In genomic region chr20:47960277-47960676, GRCh38 we compare ENCODE assay signal across 15 cellular contexts.
DNase-seq lines count a peak whose midpoint lies in the region; ATAC-seq and TF ChIP-seq lines count a peak whose summit lies in the region.
"Had no signal": no experiment of that assay in that cellular context is flagged by ENCODE, and none has a peak within 500 bp of the region (broad histone marks: within the 10 kb centered on the region; RNA-seq: fewer than 3 reads in every experiment).

No MANE protein-coding gene starts in this region.

- no peaks in the 10 kb centered on the region for H3K9me3 Mint-ChIP-seq in neural progenitor cell
- H3K9me3 Mint-ChIP-seq: CD4-positive, alpha-beta T cell; GM23338 had no signal

- no TSS peak for BruUV-seq in HCT116 (replicated peaks; lab: Mats Ljungman, UMichigan)

- TF ChIP-seq EP300 in ovary (IDR thresholded peaks at IDR 0.05) = no peak

- RAD21 ChIA-PET in HCT116 (lab: Charles Lee; ENCODE audit: low non-redundant PET in 1 of 2, low total read pairs in 2 of 2, uncharacterized antibody in 2 of 2, unreplicated experiment in 2 of 2) = no interaction called here

- H3K4me3 ChIP-seq in BLaER1 (no peak overlapping the region), HCT116 (replicated peaks in 1 of 2; ENCODE audit: low read depth in 1 of 2, low read length in 2 of 2) (no peak overlapping the region), neural progenitor cell (no peak overlapping the region), ovary (no peak overlapping the region)
- H3K4me3 ChIP-seq: GM23338 had no signal

- peaks cover 51% of the 10 kb centered on the region for H3K4me1 Mint-ChIP-seq in neural progenitor cell
- H3K4me1 Mint-ChIP-seq: B cell had no signal

- H3K79me2 ChIP-seq in HCT116 (ENCODE audit: insufficient read depth, low read length) (no peaks in the 10 kb centered on the region), neural progenitor cell (ENCODE audit: low read depth) (no peaks in the 10 kb centered on the region)

- peak overlapping the region; percentile 27; the same call in 1 of the 2 replicates for H3K4me2 ChIP-seq in BLaER1
- peak overlapping the region; percentile 19 for H3K4me2 ChIP-seq in HCT116 (ENCODE audit: low read length)
- no peak overlapping the region for H3K4me2 ChIP-seq in neural progenitor cell
- H3K4me2 ChIP-seq: GM23338 had no signal

- no peaks in the 10 kb centered on the region for H3K27me3 ChIP-seq in BLaER1
- H3K27me3 ChIP-seq in HCT116 (ENCODE audit: insufficient read depth, low read length) = no peaks in the 10 kb centered on the region
- H3K27me3 ChIP-seq in neural progenitor cell = no peaks in the 10 kb centered on the region
- H3K27me3 ChIP-seq in ovary = no peaks in the 10 kb centered on the region

- DNase-seq in HCT116 (ENCODE audit: low read depth, low spot score) = no peak
- DNase-seq in RPMI7951 (ENCODE audit: low read depth) = peak; percentile 61
- DNase-seq in neural progenitor cell (ENCODE audit: low spot score) = no peak
- DNase-seq in ovary = no peak
- no peak for DNase-seq in SKM-1 treated with dmso at 0.1 percent for 144 hours (lab: John Stamatoyannopoulos, UW; ENCODE audit: unreplicated experiment)
- DNase-seq: Caco-2; CD4-positive, alpha-beta T cell; GDM1; HCEC 1CT; HFFc6 had no signal

- no peaks in the 10 kb centered on the region for H3K9me3 ChIP-seq in BLaER1
- no peaks in the 10 kb centered on the region for H3K9me3 ChIP-seq in HCT116 (ENCODE audit: control insufficient read depth in 1 of 2, insufficient read depth in 1 of 2, low read depth in 1 of 2, low read length in 2 of 2)
- H3K9me3 ChIP-seq in neural progenitor cell (ENCODE audit: low read depth) = no peaks in the 10 kb centered on the region
- no peaks in the 10 kb centered on the region for H3K9me3 ChIP-seq in ovary
- H3K9me3 ChIP-seq: Caco-2 had no signal

- peaks cover 42% of the 10 kb centered on the region for H3K4me1 ChIP-seq in BLaER1
- peaks cover 0 to 10% of the 10 kb centered on the region in 2 experiments; a peak in 2 of 4 replicates for H3K4me1 ChIP-seq in HCT116 (ENCODE audit: control insufficient read depth in 1 of 2, insufficient read depth in 2 of 2, low read length in 2 of 2)
- peaks cover 9% of the 10 kb centered on the region for H3K4me1 ChIP-seq in neural progenitor cell
- peaks cover 6% of the 10 kb centered on the region for H3K4me1 ChIP-seq in ovary (ENCODE audit: insufficient read depth)

- H2AFZ ChIP-seq in HCT116 (ENCODE audit: low read depth, low read length, poor library complexity, severe bottlenecking) (no peak overlapping the region), neural progenitor cell (replicated peaks) (no peak overlapping the region)
- H2AFZ ChIP-seq: GM23338 had no signal

- H3K9me2 ChIP-seq in HCT116 (ENCODE audit: insufficient read depth) = no peaks in the 10 kb centered on the region

- no peak for TF ChIP-seq POLR2A in HCT116 (IDR thresholded peaks at IDR 0.05; ENCODE audit: borderline replicate concordance, extremely low read depth, insufficient read depth, insufficient read length)
- no peak for TF ChIP-seq POLR2A in ovary (IDR thresholded peaks at IDR 0.05)

- no peaks in the 10 kb centered on the region for H3K36me3 Mint-ChIP-seq in neural progenitor cell

- WGBS in ovary, 3 donors = 76 to 87% (median 80%) methylated on average over 8 of the region's 8 CpGs

- H4K20me1 ChIP-seq in BLaER1 (no peaks in the 10 kb centered on the region), HCT116 (ENCODE audit: insufficient read depth) (no peaks in the 10 kb centered on the region), neural progenitor cell (ENCODE audit: low read depth) (no peaks in the 10 kb centered on the region)

- no peak for TF ChIP-seq RAD21 in HCT116 (IDR thresholded peaks at IDR 0.05; ENCODE audit: low read depth)

- peaks cover 13% of the 10 kb centered on the region for H3K27me3 Mint-ChIP-seq in neural progenitor cell (ENCODE audit: insufficient read depth, low read depth)
- H3K27me3 Mint-ChIP-seq: CD4-positive, alpha-beta T cell had no signal

- TF ChIP-seq CTCF in HCT116 (IDR thresholded peaks at IDR 0.05 in 2 of 3, conservative IDR thresholded peaks at IDR 0.05 in 1 of 3; ENCODE audit: borderline replicate concordance in 1 of 3, insufficient read depth in 1 of 3, low read depth in 2 of 3, low read length in 2 of 3) = no peak
- TF ChIP-seq CTCF in neural progenitor cell (IDR thresholded peaks at IDR 0.05) = no peak
- no peak for TF ChIP-seq CTCF in ovary (IDR thresholded peaks at IDR 0.05)

- ATAC-seq in HCT116 = no peak
- ATAC-seq in GM21528 (IDR thresholded peaks at IDR 0.05; ENCODE audit: low FRiP score, unreplicated experiment) = no peak
- ATAC-seq: GM23338 had no signal

- H3F3A ChIP-seq in neural progenitor cell (ENCODE audit: low read depth) = no peaks in the 10 kb centered on the region

- intact Hi-C loops in HCT116 (cut with micrococcal nuclease) = no loop called here
- intact Hi-C loops in ovary (cut with DNase I) = loop anchor here in 1 of 4 donors (10.0 kb wide), 1 partner anchor 655 kb away; no protein-coding TSS in a partner anchor

- peak overlapping the region; percentile 28 for H3K4me3 Mint-ChIP-seq in neural progenitor cell
- H3K4me3 Mint-ChIP-seq: B cell; CD4-positive, alpha-beta T cell; GM23338; HFFc6 had no signal

- no peak overlapping the region for H3K27ac Mint-ChIP-seq in neural progenitor cell
- H3K27ac Mint-ChIP-seq: B cell; CD4-positive, alpha-beta T cell; GM23338; HFFc6 had no signal

- POLR2A ChIA-PET in HCT116 (lab: Charles Lee) = no interaction called here

- CTCF ChIA-PET in HCT116 (lab: Charles Lee) = no interaction called here

- H3K36me3 ChIP-seq in BLaER1 (no peaks in the 10 kb centered on the region), HCT116 (ENCODE audit: control insufficient read depth in 1 of 2, insufficient read depth in 2 of 2, low read length in 2 of 2) (no peaks in the 10 kb centered on the region), neural progenitor cell (no peaks in the 10 kb centered on the region), ovary (no peaks in the 10 kb centered on the region)

- no peak overlapping the region for H3K9ac ChIP-seq in BLaER1
- H3K9ac ChIP-seq in HCT116 (ENCODE audit: low read length) = no peak overlapping the region
- no peak overlapping the region for H3K9ac ChIP-seq in neural progenitor cell

- H3K27ac ChIP-seq in BLaER1 (no peak overlapping the region), HCT116 (ENCODE audit: low read depth, low read length) (no peak overlapping the region), neural progenitor cell (no peak overlapping the region), ovary (no peak overlapping the region)
- H3K27ac ChIP-seq: C4-2B had no signal

TF ChIP-seq in HCT116, 20 proteins besides CTCF, POLR2A, EP300 and RAD21:
- TF ChIP-seq ATF3 (IDR thresholded peaks at IDR 0.05) (no peak), SIN3A (IDR thresholded peaks at IDR 0.05; ENCODE audit: low read depth) (no peak), EZH2phosphoT487 (IDR thresholded peaks at IDR 0.05; ENCODE audit: borderline replicate concordance) (no peak), CEBPB (IDR thresholded peaks at IDR 0.05; ENCODE audit: low read depth) (no peak), POLR2AphosphoS5 (IDR thresholded peaks at IDR 0.05; ENCODE audit: low read depth, low read length) (no peak), JUND (IDR thresholded peaks at IDR 0.05) (no peak), ZNF274 (IDR thresholded peaks at IDR 0.05; ENCODE audit: low read depth, low read length) (no peak), YY1 (IDR thresholded peaks at IDR 0.05; ENCODE audit: extremely low read depth, insufficient replicate concordance, low read depth, low read length) (no peak)
